In the genomic region with DNA sequence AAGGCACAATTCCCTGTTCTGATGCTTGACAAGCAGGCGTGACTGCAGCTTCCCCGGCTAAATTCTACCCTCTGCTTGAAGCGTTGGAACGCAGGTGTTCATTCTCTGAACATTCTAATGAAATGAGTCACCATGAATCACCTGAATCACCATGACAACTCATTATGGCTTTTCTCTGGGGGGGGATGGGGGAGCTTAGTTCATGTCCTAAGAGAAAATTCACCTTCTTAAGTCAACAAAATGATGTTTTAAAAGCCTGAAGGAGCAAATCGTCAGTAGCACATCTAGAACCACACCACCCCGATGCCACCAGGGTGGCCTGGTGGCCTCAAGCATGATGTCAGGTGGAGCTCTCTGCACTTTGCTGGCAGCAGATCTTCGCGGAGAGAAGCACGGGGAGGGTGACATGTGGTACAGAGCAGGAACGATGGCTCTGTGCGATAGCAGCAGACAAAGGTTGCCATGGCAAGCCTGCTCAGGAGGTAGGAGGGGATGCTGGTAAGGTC, we compare ENCODE assay signal across 9 cellular contexts. TPM values are rescaled to one million over a fixed set of nuclear protein-coding genes. Genes with fewer than 3 reads are reported as not detected.
DNase-seq lines count a peak whose midpoint lies in the region; ATAC-seq and TF ChIP-seq lines count a peak whose summit lies in the region.
"Had no signal": no experiment of that assay in that cellular context is flagged by ENCODE, and none has a peak within 500 bp of the region (broad histone marks: within the 10 kb centered on the region; RNA-seq: fewer than 3 reads in every experiment).

No MANE protein-coding gene starts in this region.

- peaks cover 5% of the 10 kb centered on the region; the same call in 1 of the 2 replicates for H3K27me3 ChIP-seq in SK-N-SH (ENCODE audit: insufficient read depth)
- H3K27me3 ChIP-seq in kidney epithelial cell (ENCODE audit: control insufficient read depth, insufficient read depth, low read length) = no peaks in the 10 kb centered on the region
- H3K27me3 ChIP-seq in right atrium auricular region = no peaks in the 10 kb centered on the region

- H3K79me2 ChIP-seq in SK-N-SH (ENCODE audit: insufficient read depth) = no peaks in the 10 kb centered on the region

- H3K9me2 ChIP-seq in SK-N-SH = no peaks in the 10 kb centered on the region

- H3K36me3 Mint-ChIP-seq in naive thymus-derived CD8-positive, alpha-beta T cell = no peaks in the 10 kb centered on the region

- no peaks in the 10 kb centered on the region for H3K9me3 ChIP-seq in SK-N-SH
- no peaks in the 10 kb centered on the region for H3K9me3 ChIP-seq in right atrium auricular region
- H3K9me3 ChIP-seq: tibial artery had no signal

- H3K4me3 ChIP-seq in SK-N-SH (ENCODE audit: low read depth in 2 of 2, low read length in 1 of 2) = no peak overlapping the region
- no peak overlapping the region for H3K4me3 ChIP-seq in kidney epithelial cell (ENCODE audit: low read depth, low read length)
- no peak overlapping the region for H3K4me3 ChIP-seq in right atrium auricular region
- H3K4me3 ChIP-seq: tibial artery had no signal

- H3K27ac Mint-ChIP-seq in naive thymus-derived CD8-positive, alpha-beta T cell = no peak overlapping the region

- no peak overlapping the region for H3K9ac ChIP-seq in SK-N-SH

- no peak overlapping the region for H2AFZ ChIP-seq in SK-N-SH (ENCODE audit: low read depth)

- 44% methylated on average over 10 of the region's 11 CpGs for WGBS in SK-N-SH (ENCODE audit: low lambda C conversion rate)

- H3K36me3 ChIP-seq in SK-N-SH (replicated peaks in 1 of 2; ENCODE audit: control insufficient read depth in 1 of 2, insufficient read depth in 2 of 2, low read length in 1 of 2) (peaks cover 0 to 7% of the 10 kb centered on the region in 2 experiments), kidney epithelial cell (ENCODE audit: control insufficient read depth, insufficient read depth, low read length) (no peaks in the 10 kb centered on the region), right atrium auricular region (no peaks in the 10 kb centered on the region)
- H3K36me3 ChIP-seq: tibial artery had no signal

- TF ChIP-seq EP300 in SK-N-SH (IDR thresholded peaks at IDR 0.05; ENCODE audit: borderline replicate concordance in 1 of 2, low read depth in 1 of 2, low read length in 1 of 2) = no peak; a peak in 1 of 4 replicates

- CTCF ChIA-PET in SK-N-SH (lab: Yijun Ruan, JAX) = interaction anchor here (0.6 to 6.1 kb wide), 18 partner anchors 9 to 630 kb away, joined by 3 to 59 read pairs (median 4); no protein-coding TSS in a partner anchor

- DNase-seq in DMS153 (lab: John Stamatoyannopoulos, UW) = peak; percentile 88
- DNase-seq in M059J (ENCODE audit: low read depth) = peak; percentile 70
- peak; percentile 87 for DNase-seq in SK-N-SH
- DNase-seq in kidney epithelial cell (ENCODE audit: low read depth) = peak; percentile 75
- DNase-seq in naive thymus-derived CD8-positive, alpha-beta T cell = no peak
- DNase-seq in NCI-H446 (lab: John Stamatoyannopoulos, UW) = no peak
- no peak for DNase-seq in right atrium auricular region (ENCODE audit: low spot score)
- DNase-seq: tibial artery had no signal

- no peaks in the 10 kb centered on the region for H3K9me3 Mint-ChIP-seq in naive thymus-derived CD8-positive, alpha-beta T cell

- ATAC-seq in naive thymus-derived CD8-positive, alpha-beta T cell = no peak
- no peak for ATAC-seq in GM21723 (IDR thresholded peaks at IDR 0.05; ENCODE audit: unreplicated experiment)

- no peaks in the 10 kb centered on the region for H4K20me1 ChIP-seq in SK-N-SH (ENCODE audit: insufficient read depth)

- H3F3A ChIP-seq in SK-N-SH (replicated peaks; ENCODE audit: insufficient read depth) = peaks cover 9% of the 10 kb centered on the region

- H3K4me1 Mint-ChIP-seq in naive thymus-derived CD8-positive, alpha-beta T cell = no peaks in the 10 kb centered on the region

- POLR2A ChIA-PET in SK-N-SH (lab: Yijun Ruan, JAX) = interaction anchor here (1.0 to 5.8 kb wide), 12 partner anchors 9 to 63 kb away, joined by 3 to 53 read pairs (median 6); no protein-coding TSS in a partner anchor
- POLR2A ChIA-PET in naive thymus-derived CD8-positive, alpha-beta T cell (lab: Charles Lee) = no interaction called here

- peak; percentile 44 for TF ChIP-seq RAD21 in SK-N-SH (IDR thresholded peaks at IDR 0.05; ENCODE audit: low read length)

- H3K27me3 Mint-ChIP-seq in naive thymus-derived CD8-positive, alpha-beta T cell = peaks cover 0 to 12% (median 7%) of the 10 kb centered on the region in 5 donors

- peaks cover 8 to 63% of the 10 kb centered on the region in 2 experiments; a peak in 3 of 4 replicates for H3K4me1 ChIP-seq in SK-N-SH (ENCODE audit: control insufficient read depth in 1 of 2, insufficient read depth in 2 of 2, low read depth in 1 of 2, low read length in 1 of 2)
- H3K4me1 ChIP-seq in right atrium auricular region = no peaks in the 10 kb centered on the region
- H3K4me1 ChIP-seq: tibial artery had no signal

- TF ChIP-seq CTCF in SK-N-SH (IDR thresholded peaks at IDR 0.05) = no peak
- no peak for TF ChIP-seq CTCF in kidney epithelial cell (IDR thresholded peaks at IDR 0.05; ENCODE audit: insufficient read depth, low read length, poor library complexity, severe bottlenecking)
- TF ChIP-seq CTCF in right atrium auricular region (IDR thresholded peaks at IDR 0.05) = no peak

- no peak overlapping the region for H3K4me3 Mint-ChIP-seq in naive thymus-derived CD8-positive, alpha-beta T cell

- peak overlapping the region; percentile 45 for H3K4me2 ChIP-seq in SK-N-SH

- H3K27ac ChIP-seq in SK-N-SH (ENCODE audit: low read depth in 2 of 2, low read length in 1 of 2) (peak overlapping the region; percentile 2 to 99; a peak in 3 of 4 replicates), right atrium auricular region (no peak overlapping the region)
- H3K27ac ChIP-seq: tibial artery had no signal

TF ChIP-seq in SK-N-SH, 30 proteins besides CTCF, POLR2A, EP300 and RAD21:
- TF ChIP-seq RFX5 (IDR thresholded peaks at IDR 0.05; ENCODE audit: low read length) = 0 out of 2 replicates have a peak, but pooled peaks have one; percentile 47
- TF ChIP-seq GATA2 (CRISPR knock-in tag; IDR thresholded peaks at IDR 0.05) = peak; percentile 99
- peak; percentile 12 for TF ChIP-seq RCOR1 (IDR thresholded peaks at IDR 0.05; ENCODE audit: low read length)
- TF ChIP-seq GABPA (IDR thresholded peaks at IDR 0.05; ENCODE audit: low read depth) = no peak
- no peak for TF ChIP-seq JUND (IDR thresholded peaks at IDR 0.05)
- peak; percentile 34; the same call in 1 of the 2 replicates for TF ChIP-seq FOSL2 (IDR thresholded peaks at IDR 0.05; ENCODE audit: borderline replicate concordance, low read depth)
- TF ChIP-seq SMC3 (IDR thresholded peaks at IDR 0.05; ENCODE audit: low read depth, low read length) = peak; percentile 32; the same call in 1 of the 2 replicates
- TF ChIP-seq, protein P1, sequence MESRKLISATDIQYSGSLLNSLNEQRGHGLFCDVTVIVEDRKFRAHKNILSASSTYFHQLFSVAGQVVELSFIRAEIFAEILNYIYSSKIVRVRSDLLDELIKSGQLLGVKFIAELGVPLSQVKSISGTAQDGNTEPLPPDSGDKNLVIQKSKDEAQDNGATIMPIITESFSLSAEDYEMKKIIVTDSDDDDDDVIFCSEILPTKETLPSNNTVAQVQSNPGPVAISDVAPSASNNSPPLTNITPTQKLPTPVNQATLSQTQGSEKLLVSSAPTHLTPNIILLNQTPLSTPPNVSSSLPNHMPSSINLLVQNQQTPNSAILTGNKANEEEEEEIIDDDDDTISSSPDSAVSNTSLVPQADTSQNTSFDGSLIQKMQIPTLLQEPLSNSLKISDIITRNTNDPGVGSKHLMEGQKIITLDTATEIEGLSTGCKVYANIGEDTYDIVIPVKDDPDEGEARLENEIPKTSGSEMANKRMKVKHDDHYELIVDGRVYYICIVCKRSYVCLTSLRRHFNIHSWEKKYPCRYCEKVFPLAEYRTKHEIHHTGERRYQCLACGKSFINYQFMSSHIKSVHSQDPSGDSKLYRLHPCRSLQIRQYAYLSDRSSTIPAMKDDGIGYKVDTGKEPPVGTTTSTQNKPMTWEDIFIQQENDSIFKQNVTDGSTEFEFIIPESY (IDR thresholded peaks at IDR 0.05; ENCODE audit: borderline replicate concordance, low read depth) = no peak
- no peak; the same call in 1 of the 2 replicates for TF ChIP-seq USF2 (IDR thresholded peaks at IDR 0.05; ENCODE audit: borderline replicate concordance, low read depth, low read length)
- TF ChIP-seq MXI1 (IDR thresholded peaks at IDR 0.05; ENCODE audit: low read depth, low read length) = peak; percentile 94
- no peak for TF ChIP-seq ELF1 (IDR thresholded peaks at IDR 0.05)
- peak; percentile 47 for TF ChIP-seq CHD2 (IDR thresholded peaks at IDR 0.05; ENCODE audit: low read length, partially characterized antibody)
- TF ChIP-seq FOXJ3 (CRISPR knock-in tag; IDR thresholded peaks at IDR 0.05) = peak; percentile 81

RNA-seq across cellular contexts. Expression of gene DDC, which starts 33.8 kb away (rescaled TPM):
- total RNA-seq in M059J (2014; rRNA removed; shearing (Covaris generic)) = not detected in 2 replicates
- polyA plus RNA-seq in SK-N-SH (2012; rRNA removed) = 1.8 and 5.4 TPM in 2 replicates
- 5.0 and 9.3 TPM in 2 replicates for polyA plus RNA-seq in SK-N-SH (2012; cell fraction: cytosol; rRNA removed)
- 2.0 and 2.3 TPM in 2 replicates for polyA plus RNA-seq in SK-N-SH (2012; cell fraction: nucleus; rRNA removed)
- total RNA-seq in kidney epithelial cell (not detected in 2 replicates), right atrium auricular region (not detected)
- not detected for total RNA-seq in naive thymus-derived CD8-positive, alpha-beta T cell
- not detected for polyA plus RNA-seq in naive thymus-derived CD8-positive, alpha-beta T cell

Comparison
In these comparisons a context has a peak if more than half of its experiments do, and no peak if none do; other contexts are left out.
1. DNase-seq: peak in DMS153 (single experiment), M059J (single experiment), SK-N-SH (single experiment) and kidney epithelial cell (single experiment); none in naive thymus-derived CD8-positive, alpha-beta T cell (0 of 10), NCI-H446 (0 of 2) and right atrium auricular region (single experiment).
2. H3K27ac ChIP-seq: peak in SK-N-SH (2 of 2); none in right atrium auricular region (0 of 2).